2 cellular contexts compared by ENCODE assay signal in the genomic region with DNA sequence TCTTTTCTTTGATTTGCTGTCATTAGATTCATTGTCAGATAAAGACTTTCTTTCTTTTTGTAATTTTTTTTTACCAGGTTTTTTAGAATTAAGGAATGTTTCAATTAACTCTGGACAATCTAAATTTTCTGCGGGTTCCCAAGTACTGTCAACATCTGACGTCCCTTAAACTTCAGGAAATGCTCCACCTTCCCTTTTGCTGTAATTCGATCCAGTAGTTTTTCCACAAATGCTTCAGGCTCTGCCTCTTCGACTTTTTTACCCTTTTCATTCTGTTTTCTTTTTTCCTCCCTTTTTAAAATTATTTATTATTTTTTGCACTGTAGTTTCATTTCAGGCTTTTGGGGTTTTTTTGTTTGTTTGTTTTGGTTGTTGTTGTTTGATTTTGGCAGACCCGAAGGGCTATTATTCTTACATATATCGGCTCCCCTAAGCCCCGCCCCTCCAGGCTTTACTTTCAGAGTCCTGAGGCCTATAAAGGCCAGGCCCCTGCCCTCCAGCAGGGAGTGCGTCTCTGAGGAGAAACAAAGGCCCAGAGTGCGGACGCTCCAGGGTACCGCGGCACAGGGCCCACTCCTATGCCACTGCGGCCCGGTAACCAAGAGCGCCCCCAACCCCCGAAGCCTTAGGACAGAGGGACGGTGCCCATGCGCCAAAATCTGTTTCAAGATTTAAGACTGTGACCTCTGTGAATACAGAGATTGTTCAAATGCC.
TF ChIP-seq lines count a peak whose summit lies in the region.

No MANE protein-coding gene starts in this region.

TF ChIP-seq in IMR-90, 13 proteins besides CTCF, POLR2A, EP300 and RAD21:
- TF ChIP-seq MAZ (IDR thresholded peaks at IDR 0.05; ENCODE audit: borderline replicate concordance, low read depth, low read length): no peak

TF ChIP-seq in endothelial cell of umbilical vein, 7 proteins besides CTCF, POLR2A, EP300 and RAD21:
- TF ChIP-seq GATA2 (IDR thresholded peaks at IDR 0.05; ENCODE audit: insufficient read depth, insufficient read length, low read depth, low read length) (no peak), EZH2 (IDR thresholded peaks at IDR 0.05; ENCODE audit: borderline replicate concordance, low read depth, low read length, severe bottlenecking) (no peak), MYC (IDR thresholded peaks at IDR 0.05; ENCODE audit: low read depth, low read length) (no peak), POLR2AphosphoS5 (IDR thresholded peaks at IDR 0.05; ENCODE audit: insufficient read depth, low read depth, low read length) (no peak), FOS (IDR thresholded peaks at IDR 0.05; ENCODE audit: borderline replicate concordance, insufficient read depth, low read length) (no peak), JUN (IDR thresholded peaks at IDR 0.05; ENCODE audit: borderline replicate concordance, insufficient read depth, insufficient read length, low read depth) (no peak)
- TF ChIP-seq, protein P1, sequence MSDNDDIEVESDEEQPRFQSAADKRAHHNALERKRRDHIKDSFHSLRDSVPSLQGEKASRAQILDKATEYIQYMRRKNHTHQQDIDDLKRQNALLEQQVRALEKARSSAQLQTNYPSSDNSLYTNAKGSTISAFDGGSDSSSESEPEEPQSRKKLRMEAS (IDR thresholded peaks at IDR 0.05; ENCODE audit: insufficient read depth, insufficient read length): no peak
